Comparison of ENCODE assay signal across 19 cellular contexts in genomic region chr18:7749510-7749981, GRCh38.
A peak's percentile ranks its signal among the peaks of the same experiment; 100 is the strongest.
DNase-seq lines count a peak whose midpoint lies in the region; ATAC-seq, FAIRE-seq and TF ChIP-seq lines count a peak whose summit lies in the region.
"Had no signal": no experiment of that assay in that cellular context is flagged by ENCODE, and none has a peak within 500 bp of the region (broad histone marks: within the 10 kb centered on the region; RNA-seq: fewer than 3 reads in every experiment).

No MANE protein-coding gene starts in this region.

- peak overlapping the region in 2 of 3 experiments; percentile 19 to 41; a peak in 2 of 6 replicates for H3K4me3 ChIP-seq in HepG2 (replicated peaks in 1 of 3; ENCODE audit: insufficient read depth in 1 of 3, low read depth in 2 of 3, low read length in 3 of 3)
- no peak overlapping the region for H3K4me3 ChIP-seq in right lobe of liver
- H3K4me3 ChIP-seq in cardiac muscle cell = no peak overlapping the region
- no peak overlapping the region for H3K4me3 ChIP-seq in neural progenitor cell
- H3K4me3 ChIP-seq: adrenal gland, MG63 had no signal

- peak; percentile 73 for DNase-seq in HepG2 (ENCODE audit: low spot score)
- no peak for DNase-seq in right lobe of liver
- DNase-seq in cardiac muscle cell (ENCODE audit: low read depth in 1 of 2, low spot score in 1 of 2) = peak; percentile 50 to 76
- DNase-seq in neural progenitor cell (ENCODE audit: low spot score) = no peak
- DNase-seq in middle frontal gyrus (ENCODE audit: extremely low spot score, low spot score) = no peak
- no peak for DNase-seq in effector memory CD8-positive, alpha-beta T cell
- no peak for DNase-seq in GM12891 (ENCODE audit: insufficient read length, low spot score)
- DNase-seq: activated CD8-positive, alpha-beta T cell treated with anti-CD3 and anti-CD28 coated beads, Interleukin-2, amount 10 ng/mL, durations not matched to agents 7 days and 5 days; CD8-positive, alpha-beta memory T cell; H7; MG63; natural killer cell; NCI-H2081 treated with DMSO at 0.1 percent for 48 hours; NCI-H526; stimulated activated CD4-positive, alpha-beta T cell treated with anti-CD3 and anti-CD28 coated beads, Interleukin-4, amount 100 ng/mL, for 4 hours had no signal

- FAIRE-seq in HepG2 (lab: Jason Lieb, UNC) = no peak
- FAIRE-seq in GM12891 (lab: Jason Lieb, UNC) = no peak
- FAIRE-seq: TTC549 had no signal

- peaks cover 6% of the 10 kb centered on the region for H3K36me3 Mint-ChIP-seq in neural progenitor cell
- H3K36me3 Mint-ChIP-seq in effector memory CD8-positive, alpha-beta T cell (ENCODE audit: insufficient read depth) = no peaks in the 10 kb centered on the region
- H3K36me3 Mint-ChIP-seq: CD8-positive, alpha-beta memory T cell; natural killer cell had no signal

- H3K4me2 ChIP-seq in HepG2 (ENCODE audit: low read depth, low read length) = peak overlapping the region; percentile 52
- H3K4me2 ChIP-seq in neural progenitor cell = peak overlapping the region; percentile 25

- CTCF ChIA-PET in HepG2 (lab: Yijun Ruan, JAX; ENCODE audit: low intra/inter-chr PET ratio, low total read pairs) = no interaction called here

- H3K36me3 ChIP-seq in HepG2 (replicated peaks in 1 of 2; ENCODE audit: control insufficient read depth in 1 of 2, insufficient read depth in 2 of 2, low read length in 2 of 2) = no peaks in the 10 kb centered on the region
- no peaks in the 10 kb centered on the region for H3K36me3 ChIP-seq in right lobe of liver
- H3K36me3 ChIP-seq in cardiac muscle cell = no peaks in the 10 kb centered on the region
- H3K36me3 ChIP-seq in neural progenitor cell = no peaks in the 10 kb centered on the region
- H3K36me3 ChIP-seq: adrenal gland, MG63 had no signal

- H3K27me3 ChIP-seq in HepG2 (ENCODE audit: control insufficient read depth in 1 of 2, insufficient read depth in 2 of 2, low read length in 2 of 2) (no peaks in the 10 kb centered on the region), right lobe of liver (no peaks in the 10 kb centered on the region), cardiac muscle cell (no peaks in the 10 kb centered on the region), neural progenitor cell (no peaks in the 10 kb centered on the region)
- H3K27me3 ChIP-seq: adrenal gland, MG63 had no signal

- peaks cover 18% of the 10 kb centered on the region for H3K9me3 Mint-ChIP-seq in neural progenitor cell
- H3K9me3 Mint-ChIP-seq in effector memory CD8-positive, alpha-beta T cell = peaks cover 0 to 23% of the 10 kb centered on the region in 2 donors

- H3K79me2 ChIP-seq in HepG2 (ENCODE audit: insufficient read depth, low read length) (peaks cover 3% of the 10 kb centered on the region), neural progenitor cell (ENCODE audit: low read depth) (no peaks in the 10 kb centered on the region)

- H2AFZ ChIP-seq in HepG2 (ENCODE audit: low read length) (no peak overlapping the region), neural progenitor cell (replicated peaks) (no peak overlapping the region)

- no peaks in the 10 kb centered on the region for H3F3A ChIP-seq in neural progenitor cell (ENCODE audit: low read depth)

- H3K27me3 Mint-ChIP-seq in neural progenitor cell (ENCODE audit: insufficient read depth, low read depth) = no peaks in the 10 kb centered on the region
- no peaks in the 10 kb centered on the region for H3K27me3 Mint-ChIP-seq in effector memory CD8-positive, alpha-beta T cell
- H3K27me3 Mint-ChIP-seq: CD8-positive, alpha-beta memory T cell; type B pancreatic cell had no signal

- peaks cover 74% of the 10 kb centered on the region for H3K4me1 ChIP-seq in HepG2 (ENCODE audit: insufficient read depth, low read length)
- H3K4me1 ChIP-seq in right lobe of liver = peaks cover 0 to 5% (median 4%) of the 10 kb centered on the region in 4 donors
- H3K4me1 ChIP-seq in cardiac muscle cell (ENCODE audit: low read depth) = peaks cover 34% of the 10 kb centered on the region
- peaks cover 28% of the 10 kb centered on the region for H3K4me1 ChIP-seq in neural progenitor cell

- H4K20me1 ChIP-seq in HepG2 (ENCODE audit: insufficient read depth, low read length) = no peaks in the 10 kb centered on the region
- H4K20me1 ChIP-seq in neural progenitor cell (ENCODE audit: low read depth) = no peaks in the 10 kb centered on the region

- H3K9ac ChIP-seq in HepG2 (ENCODE audit: insufficient read depth, low read depth, low read length) (no peak overlapping the region), neural progenitor cell (no peak overlapping the region)

- peak overlapping the region; percentile 21 for H3K27ac ChIP-seq in HepG2 (ENCODE audit: extremely low read length, insufficient read depth, low read length)
- H3K27ac ChIP-seq in right lobe of liver = no peak overlapping the region
- H3K27ac ChIP-seq in cardiac muscle cell = peak overlapping the region; percentile 68
- H3K27ac ChIP-seq in neural progenitor cell = no peak overlapping the region

- TF ChIP-seq EP300 in HepG2 (IDR thresholded peaks at IDR 0.05; ENCODE audit: low read depth in 2 of 2, low read length in 2 of 2) (peak in 1 of 2 experiments; percentile 73; a peak in 1 of 4 replicates), HepG2 (CRISPR knock-in tag; IDR thresholded peaks at IDR 0.05; ENCODE audit: borderline replicate concordance) (no peak)

- peaks cover 29% of the 10 kb centered on the region for H3K4me1 Mint-ChIP-seq in neural progenitor cell
- peaks cover 0 to 7% of the 10 kb centered on the region in 2 donors for H3K4me1 Mint-ChIP-seq in effector memory CD8-positive, alpha-beta T cell (ENCODE audit: low read depth in 2 of 2)
- H3K4me1 Mint-ChIP-seq: CD8-positive, alpha-beta memory T cell; natural killer cell had no signal

- H3K9me3 ChIP-seq in HepG2 (ENCODE audit: low read length) = peaks cover 6% of the 10 kb centered on the region; the same call in 1 of the 2 replicates
- no peaks in the 10 kb centered on the region for H3K9me3 ChIP-seq in right lobe of liver
- no peaks in the 10 kb centered on the region for H3K9me3 ChIP-seq in cardiac muscle cell (ENCODE audit: low read depth)
- peaks cover 6% of the 10 kb centered on the region for H3K9me3 ChIP-seq in neural progenitor cell (ENCODE audit: low read depth)
- H3K9me3 ChIP-seq: adrenal gland had no signal

- H3K4me3 Mint-ChIP-seq in neural progenitor cell = peak overlapping the region; percentile 7
- no peak overlapping the region for H3K4me3 Mint-ChIP-seq in effector memory CD8-positive, alpha-beta T cell
- H3K4me3 Mint-ChIP-seq: activated CD8-positive, alpha-beta T cell treated with anti-CD3 and anti-CD28 coated beads, Interleukin-2, amount 10 ng/mL, durations not matched to agents 7 days and 5 days; CD8-positive, alpha-beta memory T cell; natural killer cell; type B pancreatic cell had no signal

- in situ Hi-C loops in HepG2 (cut with HindIII; ENCODE audit: extremely low pct_ligation_motif_present, low pct_unique_long_range_greater_than_20kb) = no loop called here

- ATAC-seq in HepG2 (peak; percentile 70), right lobe of liver (no peak), HG03342 (IDR thresholded peaks at IDR 0.05; ENCODE audit: unreplicated experiment) (no peak)
- no peak for ATAC-seq in effector memory CD8-positive, alpha-beta T cell (replicated peaks)
- ATAC-seq: activated CD8-positive, alpha-beta T cell treated with anti-CD3 and anti-CD28 coated beads, Interleukin-2, amount 10 ng/mL, durations not matched to agents 7 days and 5 days; natural killer cell had no signal

- intact Hi-C loops in HepG2 (cut with micrococcal nuclease; ENCODE audit: unreplicated experiment) = no loop called here
- intact Hi-C loops in right lobe of liver (cut with DNase I) = no loop called here

- no TSS peak for BruUV-seq in HepG2 (replicated peaks; lab: Mats Ljungman, UMichigan)

- TF ChIP-seq RAD21 in HepG2 (CRISPR knock-in tag; IDR thresholded peaks at IDR 0.05) = no peak

- TF ChIP-seq POLR2A in HepG2 (IDR thresholded peaks at IDR 0.05; ENCODE audit: insufficient read depth in 1 of 2, low read depth in 2 of 2, low read length in 2 of 2) (no peak), right lobe of liver (IDR thresholded peaks at IDR 0.05) (no peak), GM12891 (IDR thresholded peaks at IDR 0.05; ENCODE audit: low read depth, low read length) (no peak)

- WGBS in HepG2 (ENCODE audit: low lambda C conversion rate) = 0% methylated on average over 2 of the region's 2 CpGs
- 67% methylated on average over 2 of the region's 2 CpGs for WGBS in right lobe of liver (ENCODE audit: insufficient coverage, low coverage, low lambda C conversion rate, missing lambda C conversion rate)

- H3K27ac Mint-ChIP-seq in neural progenitor cell = no peak overlapping the region
- H3K27ac Mint-ChIP-seq in effector memory CD8-positive, alpha-beta T cell = no peak overlapping the region
- H3K27ac Mint-ChIP-seq: activated CD8-positive, alpha-beta T cell treated with anti-CD3 and anti-CD28 coated beads, Interleukin-2, amount 10 ng/mL, durations not matched to agents 7 days and 5 days; natural killer cell; type B pancreatic cell had no signal

- POLR2A ChIA-PET in HepG2 (lab: Yijun Ruan, JAX) = no interaction called here

- TF ChIP-seq CTCF in HepG2 (CRISPR knock-in tag; IDR thresholded peaks at IDR 0.05) = no peak
- TF ChIP-seq CTCF in right lobe of liver (IDR thresholded peaks at IDR 0.05) = no peak
- TF ChIP-seq CTCF in cardiac muscle cell (IDR thresholded peaks at IDR 0.05; ENCODE audit: low read depth, low read length) = no peak
- TF ChIP-seq CTCF in neural progenitor cell (IDR thresholded peaks at IDR 0.05) = no peak

TF ChIP-seq in HepG2, 621 proteins besides CTCF, POLR2A, EP300 and RAD21 (continues in another document):
- TF ChIP-seq CC2D1A (CRISPR knock-in tag; IDR thresholded peaks at IDR 0.05) = no peak
- TF ChIP-seq LBX2 (CRISPR knock-in tag; IDR thresholded peaks at IDR 0.05; ENCODE audit: borderline replicate concordance) = no peak

TF ChIP-seq in GM12891, 5 proteins besides CTCF, POLR2A, EP300 and RAD21:
- TF ChIP-seq POU2F2 (IDR thresholded peaks at IDR 0.05; ENCODE audit: low read depth, low read length) (no peak), PAX5 (IDR thresholded peaks at IDR 0.05; ENCODE audit: insufficient read depth, low read length, severe bottlenecking) (no peak), TAF1 (IDR thresholded peaks at IDR 0.05; ENCODE audit: low read depth, low read length) (no peak), SPI1 (IDR thresholded peaks at IDR 0.05; ENCODE audit: low read depth, low read length) (no peak), POLR2AphosphoS5 (IDR thresholded peaks at IDR 0.05; ENCODE audit: low read depth, low read length) (no peak)
TF ChIP-seq in GM12891: peak in this region for 0.

Comparison
In these comparisons a context has a peak if more than half of its experiments do, and no peak if none do; other contexts are left out.
1. DNase-seq: peak in HepG2 (single experiment) and cardiac muscle cell (2 of 2); none in right lobe of liver (0 of 3), neural progenitor cell (single experiment), middle frontal gyrus (single experiment), effector memory CD8-positive, alpha-beta T cell (0 of 3) and GM12891 (single experiment).
2. H3K27ac ChIP-seq: peak in HepG2 (single experiment) and cardiac muscle cell (single experiment); none in right lobe of liver (0 of 3) and neural progenitor cell (single experiment).
3. H3K4me3 ChIP-seq: peak in HepG2 (2 of 3); none in right lobe of liver (0 of 3), cardiac muscle cell (single experiment) and neural progenitor cell (single experiment).